In genomic region chr12:9829483-9829882, GRCh38 we compare ENCODE assay signal across 24 cellular contexts. TPM values are rescaled to one million over a fixed set of nuclear protein-coding genes. Genes with fewer than 3 reads are reported as not detected.
"Had no signal": no experiment of that assay in that cellular context is flagged by ENCODE, and none has a peak within 500 bp of the region (broad histone marks: within the 10 kb centered on the region; RNA-seq: fewer than 3 reads in every experiment).

No MANE protein-coding gene starts in this region.

- H3K36me3 Mint-ChIP-seq: naive thymus-derived CD8-positive, alpha-beta T cell had no signal

- DNase-seq: cerebellar nuclear complex; colonic mucosa; effector CD4-positive, alpha-beta T cell; foreskin melanocyte; heart left ventricle; hippocampal formation; mammary epithelial cell; mucosa of descending colon; naive thymus-derived CD8-positive, alpha-beta T cell; occipital lobe; pancreas; right cardiac atrium; small intestine; stimulated activated CD4-positive, alpha-beta T cell treated with anti-CD3 and anti-CD28 coated beads, Interleukin-12 subunit alpha, Interleukin-12 subunit beta, amount 100 ng/mL, for 4 hours; stimulated activated naive CD4-positive, alpha-beta T cell treated with Interleukin-2 at 50 U/mL for 16 hours; testis; transverse colon had no signal

- FAIRE-seq: islet of Langerhans had no signal

- H3K27me3 Mint-ChIP-seq: naive thymus-derived CD8-positive, alpha-beta T cell; progenitor cell of endocrine pancreas had no signal

- ATAC-seq: heart left ventricle; left lobe of liver; mucosa of descending colon; naive thymus-derived CD8-positive, alpha-beta T cell; pancreas; right cardiac atrium had no signal

RNA-seq across cellular contexts. Expression of gene KLRF1, which starts 2.2 kb away (rescaled TPM):
- total RNA-seq: dermis microvascular lymphatic vessel endothelial cell, left lobe of liver, mammary epithelial cell, progenitor cell of endocrine pancreas, transverse colon had no signal

RNA-seq across cellular contexts. Expression of gene CLEC2B, which starts 39.7 kb away (rescaled TPM):
- total RNA-seq: progenitor cell of endocrine pancreas had no signal

RNA-seq across cellular contexts. Expression of gene KLRF2, which starts 51.8 kb away (rescaled TPM):
- total RNA-seq: colonic mucosa; dermis microvascular lymphatic vessel endothelial cell; heart left ventricle; left lobe of liver; lower leg skin; mammary epithelial cell; mesenteric fat pad; naive thymus-derived CD8-positive, alpha-beta T cell; occipital lobe; pancreas; progenitor cell of endocrine pancreas; right cardiac atrium; transverse colon; ureter had no signal
